8 cellular contexts compared by ENCODE assay signal in genomic region chrX:71178908-71179307, GRCh38. TPM values are rescaled to one million over a fixed set of nuclear protein-coding genes. Genes with fewer than 3 reads are reported as not detected.
A peak's percentile ranks its signal among the peaks of the same experiment; 100 is the strongest.
DNase-seq lines count a peak whose midpoint lies in the region; ATAC-seq and TF ChIP-seq lines count a peak whose summit lies in the region.

No MANE protein-coding gene starts in this region.

- H3K9me3 ChIP-seq in neural progenitor cell (ENCODE audit: low read depth), result no peaks in the 10 kb centered on the region

- ATAC-seq in GM19328 (IDR thresholded peaks at IDR 0.05; ENCODE audit: unreplicated experiment) (no peak), HG02571 (IDR thresholded peaks at IDR 0.05; ENCODE audit: unreplicated experiment) (no peak)

- H3K27me3 ChIP-seq in neural progenitor cell, result no peaks in the 10 kb centered on the region

- H3K9ac ChIP-seq in neural progenitor cell, result no peak overlapping the region

- H3K4me1 ChIP-seq in neural progenitor cell, result peaks cover 10% of the 10 kb centered on the region

- no peaks in the 10 kb centered on the region for H3K36me3 Mint-ChIP-seq in neural progenitor cell

- DNase-seq in DMS114 treated with DMSO at 0.1 percent for 48 hours (lab: John Stamatoyannopoulos, UW; ENCODE audit: unreplicated experiment) (peak; percentile 29), HS-5 (ENCODE audit: low read depth) (peak; percentile 18), NCI-H82 treated with DMSO at 0.1 percent for 48 hours (lab: John Stamatoyannopoulos, UW; ENCODE audit: unreplicated experiment) (peak; percentile 25), activated T-cell treated with anti-CD3 and anti-CD28 coated beads for 48 hours (ENCODE audit: low read depth) (peak; percentile 18), fibroblast of mammary gland (ENCODE audit: low read depth) (peak; percentile 73), neural progenitor cell (ENCODE audit: low spot score) (peak; percentile 68)

- peaks cover 21% of the 10 kb centered on the region for H3F3A ChIP-seq in neural progenitor cell (ENCODE audit: low read depth)

- peaks cover 27% of the 10 kb centered on the region for H3K4me1 Mint-ChIP-seq in neural progenitor cell

- H3K27ac Mint-ChIP-seq in neural progenitor cell, result no peak overlapping the region

- no peaks in the 10 kb centered on the region for H4K20me1 ChIP-seq in neural progenitor cell (ENCODE audit: low read depth)

- peaks cover 5% of the 10 kb centered on the region for H3K27me3 Mint-ChIP-seq in neural progenitor cell (ENCODE audit: insufficient read depth, low read depth)

- H3K4me2 ChIP-seq in neural progenitor cell, result no peak overlapping the region

- no peaks in the 10 kb centered on the region for H3K36me3 ChIP-seq in neural progenitor cell

- H3K4me3 Mint-ChIP-seq in neural progenitor cell, result no peak overlapping the region

- H3K4me3 ChIP-seq in fibroblast of mammary gland (ENCODE audit: control insufficient read depth, low read depth, low read length) (no peak overlapping the region), neural progenitor cell (no peak overlapping the region)

- no peaks in the 10 kb centered on the region for H3K9me3 Mint-ChIP-seq in neural progenitor cell

- H3K79me2 ChIP-seq in neural progenitor cell (ENCODE audit: low read depth), result no peaks in the 10 kb centered on the region

- no peak overlapping the region for H2AFZ ChIP-seq in neural progenitor cell (replicated peaks)

- no peak overlapping the region for H3K27ac ChIP-seq in neural progenitor cell

- TF ChIP-seq CTCF in fibroblast of mammary gland (conservative IDR thresholded peaks at IDR 0.05; ENCODE audit: control insufficient read depth, insufficient read depth, low read depth, low read length) (peak; percentile 81), neural progenitor cell (IDR thresholded peaks at IDR 0.05) (peak; percentile 70)

RNA-seq across cellular contexts. Expression of gene NLGN3, which starts 34.3 kb away (rescaled TPM):
- 10.0 and 16.0 TPM in 2 replicates for total RNA-seq in neural progenitor cell (ENCODE audit: low replicate concordance)

RNA-seq across cellular contexts. Expression of gene GJB1, which starts 44.1 kb away (rescaled TPM):
- not detected in 2 replicates for total RNA-seq in neural progenitor cell (ENCODE audit: low replicate concordance)

Comparison
In these comparisons a context has a peak if more than half of its experiments do, and no peak if none do; other contexts are left out.
1. DNase-seq: peak in every context shown above with its lines; median percentile 73 in fibroblast of mammary gland; 68 in neural progenitor cell; 29 in DMS114 treated with DMSO at 0.1 percent for 48 hours; 25 in NCI-H82 treated with DMSO at 0.1 percent for 48 hours; 18 in HS-5; 18 in activated T-cell treated with anti-CD3 and anti-CD28 coated beads for 48 hours.